29 cellular contexts compared by ENCODE assay signal in the genomic region with DNA sequence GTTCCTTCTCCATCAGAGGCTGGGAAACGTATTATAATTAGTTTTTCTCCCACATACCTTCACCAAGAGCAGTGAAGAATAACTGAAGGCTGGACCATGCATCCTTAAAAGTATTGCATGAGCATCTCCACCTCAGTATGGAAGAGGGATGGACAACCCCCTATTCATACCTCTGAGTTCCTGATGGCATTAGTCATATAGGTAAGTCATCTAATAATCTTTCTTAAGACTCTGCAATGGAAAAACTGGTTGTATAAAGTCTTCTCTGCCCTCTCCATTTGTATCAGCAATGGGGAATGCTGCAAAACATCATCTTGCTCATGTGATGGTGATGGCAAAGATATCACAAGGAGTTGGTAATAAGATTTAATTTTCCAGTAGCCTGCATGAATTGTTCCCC. TPM values are rescaled to one million over a fixed set of nuclear protein-coding genes. Genes with fewer than 3 reads are reported as not detected.
A peak's percentile ranks its signal among the peaks of the same experiment; 100 is the strongest.
DNase-seq lines count a peak whose midpoint lies in the region; ATAC-seq, FAIRE-seq and TF ChIP-seq lines count a peak whose summit lies in the region.
"Had no signal": no experiment of that assay in that cellular context is flagged by ENCODE, and none has a peak within 500 bp of the region (broad histone marks: within the 10 kb centered on the region; RNA-seq: fewer than 3 reads in every experiment).

No MANE protein-coding gene starts in this region.

- BruUV-seq in PC-9 (replicated peaks; lab: Mats Ljungman, UMichigan), result no TSS peak

- no peaks in the 10 kb centered on the region for H3K9me3 ChIP-seq in PC-9 (ENCODE audit: insufficient read depth, low read depth)

- no peak for DNase-seq in activated T-cell treated with anti-CD3 and anti-CD28 coated beads, Interleukin-2, amount 50 U/mL, for 24 hours
- no peak for DNase-seq in activated T-cell treated with anti-CD3 and anti-CD28 coated beads, Interleukin-2, amount 50 U/mL, for 4 hours
- DNase-seq in HPDE6-E6E7 (ENCODE audit: extremely low spot score) (peak; percentile 2), bronchial epithelial cell (ENCODE audit: low read depth) (peak; percentile 61), kidney tubule cell (ENCODE audit: low spot score) (peak; percentile 13), PC-9 (no peak), T-helper 1 cell (no peak)
- DNase-seq: CD8-positive, alpha-beta T cell; DMS 273 treated with DMSO at 0.1 percent for 48 hours; DMS79; EL; GDM1; NCI-H1048; NCI-H1417; NCI-H1694; NCI-H2029 treated with DMSO at 0.1 percent for 48 hours; NCI-H446 treated with DMSO at 0.1 percent for 48 hours; NCI-H526; NK-92 treated with Interleukin-12 subunit alpha and Interleukin-12 subunit beta, amount 100 ng/mL, for 24 hours; RPMI8226; SHP77 treated with DMSO at 0.1 percent for 48 hours had no signal

- no peaks in the 10 kb centered on the region for H3K4me1 ChIP-seq in PC-9 (replicated peaks; ENCODE audit: insufficient read depth)

- H3K27me3 ChIP-seq in bronchial epithelial cell (ENCODE audit: control insufficient read depth, insufficient read depth, low read length), result no peaks in the 10 kb centered on the region
- no peaks in the 10 kb centered on the region for H3K27me3 ChIP-seq in PC-9 (ENCODE audit: insufficient read depth, low read depth)

- intact Hi-C loops in PC-9 (cut with micrococcal nuclease; ENCODE audit: unreplicated experiment), result no loop called here

- H3K79me2 ChIP-seq in PC-9 (ENCODE audit: low read depth), result no peaks in the 10 kb centered on the region

- no peaks in the 10 kb centered on the region for H4K20me1 ChIP-seq in PC-9 (ENCODE audit: insufficient read depth)

- H3K4me3 Mint-ChIP-seq in activated T-cell treated with anti-CD3 and anti-CD28 coated beads, Interleukin-2, amount 50 U/mL, for 24 hours, result no peak overlapping the region
- no peak overlapping the region for H3K4me3 Mint-ChIP-seq in activated T-cell treated with anti-CD3 and anti-CD28 coated beads, Interleukin-2, amount 50 U/mL, for 4 hours
- H3K4me3 Mint-ChIP-seq: B cell; CD8-positive, alpha-beta T cell; IgD-negative memory B cell had no signal

- CTCF ChIA-PET in PC-9 (lab: Charles Lee), result no interaction called here

- no peak overlapping the region for H3K27ac ChIP-seq in PC-9
- H3K27ac ChIP-seq: 22Rv1, C4-2B, KMS-11 had no signal

- peak overlapping the region; percentile 57 for H3K27ac Mint-ChIP-seq in activated T-cell treated with anti-CD3 and anti-CD28 coated beads, Interleukin-2, amount 50 U/mL, for 24 hours
- H3K27ac Mint-ChIP-seq: B cell had no signal

- ATAC-seq in activated T-cell treated with anti-CD3 and anti-CD28 coated beads, Interleukin-2, amount 50 U/mL, for 4 hours, result no peak
- ATAC-seq: CD8-positive, alpha-beta T cell had no signal

- H2AFZ ChIP-seq in PC-9, result no peak overlapping the region

- POLR2A ChIA-PET in PC-9 (lab: Charles Lee; ENCODE audit: unreplicated experiment), result no interaction called here

- H3K4me2 ChIP-seq in PC-9, result no peak overlapping the region
- H3K4me2 ChIP-seq: KMS-11 had no signal

- H3K4me1 Mint-ChIP-seq in activated T-cell treated with anti-CD3 and anti-CD28 coated beads, Interleukin-2, amount 50 U/mL, for 24 hours (ENCODE audit: low read depth), result no peaks in the 10 kb centered on the region
- H3K4me1 Mint-ChIP-seq in activated T-cell treated with anti-CD3 and anti-CD28 coated beads, Interleukin-2, amount 50 U/mL, for 4 hours (ENCODE audit: low read depth), result peaks cover 2% of the 10 kb centered on the region
- H3K4me1 Mint-ChIP-seq: B cell, IgD-negative memory B cell had no signal

- H3K27me3 Mint-ChIP-seq in activated T-cell treated with anti-CD3 and anti-CD28 coated beads, Interleukin-2, amount 50 U/mL, for 24 hours, result no peaks in the 10 kb centered on the region
- H3K27me3 Mint-ChIP-seq in activated T-cell treated with anti-CD3 and anti-CD28 coated beads, Interleukin-2, amount 50 U/mL, for 4 hours (ENCODE audit: low read depth), result no peaks in the 10 kb centered on the region
- H3K27me3 Mint-ChIP-seq: B cell, IgD-negative memory B cell had no signal

- H3K9me2 ChIP-seq in PC-9 (ENCODE audit: insufficient read depth), result no peaks in the 10 kb centered on the region

- no peak for TF ChIP-seq CTCF in bronchial epithelial cell (IDR thresholded peaks at IDR 0.05; ENCODE audit: insufficient read depth, low read length, severe bottlenecking)
- no peak for TF ChIP-seq CTCF in PC-9 (conservative IDR thresholded peaks at IDR 0.05)

- H3K36me3 Mint-ChIP-seq in activated T-cell treated with anti-CD3 and anti-CD28 coated beads, Interleukin-2, amount 50 U/mL, for 24 hours (ENCODE audit: low read depth), result peaks cover 93% of the 10 kb centered on the region
- peaks cover 43% of the 10 kb centered on the region for H3K36me3 Mint-ChIP-seq in activated T-cell treated with anti-CD3 and anti-CD28 coated beads, Interleukin-2, amount 50 U/mL, for 4 hours (ENCODE audit: insufficient read depth)

- FAIRE-seq in bronchial epithelial cell (lab: Jason Lieb, UNC), result no peak
- FAIRE-seq: GM12892, GM19239, H54 had no signal

- no peaks in the 10 kb centered on the region for H3F3A ChIP-seq in PC-9 (ENCODE audit: insufficient read depth, low read depth)

- H3K9me3 Mint-ChIP-seq in activated T-cell treated with anti-CD3 and anti-CD28 coated beads, Interleukin-2, amount 50 U/mL, for 24 hours, result no peaks in the 10 kb centered on the region
- H3K9me3 Mint-ChIP-seq in activated T-cell treated with anti-CD3 and anti-CD28 coated beads, Interleukin-2, amount 50 U/mL, for 4 hours, result no peaks in the 10 kb centered on the region
- H3K9me3 Mint-ChIP-seq: CD8-positive, alpha-beta T cell had no signal

- peaks cover 18% of the 10 kb centered on the region for H3K36me3 ChIP-seq in bronchial epithelial cell (ENCODE audit: control insufficient read depth, insufficient read depth, low read length)
- no peaks in the 10 kb centered on the region for H3K36me3 ChIP-seq in PC-9 (ENCODE audit: low read depth)

- no peak overlapping the region for H3K4me3 ChIP-seq in bronchial epithelial cell (ENCODE audit: low read depth, low read length)
- H3K4me3 ChIP-seq in PC-9, result no peak overlapping the region

RNA-seq across cellular contexts. Expression of gene PGM3, which starts 24.5 kb away (rescaled TPM):
- 10 to 100 TPM; 13.6 to 14.9 (median 14.2) TPM for total RNA-seq in activated T-cell treated with anti-CD3 and anti-CD28 coated beads, Interleukin-2, amount 50 U/mL, for 4 hours
- total RNA-seq in bronchial epithelial cell (97.7 and 101 TPM in 2 replicates), PC-9 (2021) (22.1 and 33.8 TPM in 2 replicates)

RNA-seq across cellular contexts. Expression of gene RWDD2A, which starts 24.6 kb away (rescaled TPM):
- under 1 TPM; 0.65 to 0.92 (median 0.68) TPM for total RNA-seq in activated T-cell treated with anti-CD3 and anti-CD28 coated beads, Interleukin-2, amount 50 U/mL, for 4 hours
- 1.8 and 2.9 TPM in 2 replicates for total RNA-seq in bronchial epithelial cell
- 1.8 and 2.1 TPM in 2 replicates for total RNA-seq in PC-9 (2021)

Comparison
In these comparisons a context has a peak if more than half of its experiments do, and no peak if none do; other contexts are left out.
1. DNase-seq: peak in HPDE6-E6E7 (single experiment), bronchial epithelial cell (single experiment) and kidney tubule cell (single experiment); none in activated T-cell treated with anti-CD3 and anti-CD28 coated beads, Interleukin-2, amount 50 U/mL, for 24 hours (single experiment), activated T-cell treated with anti-CD3 and anti-CD28 coated beads, Interleukin-2, amount 50 U/mL, for 4 hours (single experiment), PC-9 (0 of 2) and T-helper 1 cell (0 of 5).